Comparison of ENCODE assay signal across 26 cellular contexts in genomic region chr2:68708629-68709028, GRCh38.
"Had no signal": no experiment of that assay in that cellular context is flagged by ENCODE, and none has a peak within 500 bp of the region (broad histone marks: within the 10 kb centered on the region; RNA-seq: fewer than 3 reads in every experiment).

No MANE protein-coding gene starts in this region.

- H3K27me3 Mint-ChIP-seq: naive B cell; progenitor cell of endocrine pancreas; stimulated activated naive B cell treated with anti-CD40 and anti-IgM and Interleukin-4, amounts not matched to agents 10 μg/mL and 1 μg/mL and 100 μg/mL, for 72 hours; stimulated activated naive CD8-positive, alpha-beta T cell treated with anti-CD3 and anti-CD28 coated beads, Interleukin-15, amount 100 ng/mL, for 72 hours had no signal

- H3K9me3 ChIP-seq: left lung, neutrophil, right atrium auricular region, right lobe of liver, spleen, tibial nerve, uterus had no signal

- ATAC-seq: natural killer cell had no signal

- H3K9me3 Mint-ChIP-seq: immature natural killer cell; mesothelial cell of epicardium; naive B cell; natural killer cell; nephron progenitor cell; neural progenitor cell; stimulated activated naive CD8-positive, alpha-beta T cell treated with anti-CD3 and anti-CD28 coated beads, Interleukin-15, amount 100 ng/mL, for 72 hours; type B pancreatic cell had no signal

- H3K4me1 Mint-ChIP-seq: immature natural killer cell, mesothelial cell of epicardium, natural killer cell, nephron progenitor cell, neural progenitor cell had no signal

- H3K36me3 Mint-ChIP-seq: immature natural killer cell, mesothelial cell of epicardium, naive B cell, natural killer cell, neural progenitor cell, type B pancreatic cell had no signal

- H3K4me1 ChIP-seq: neural progenitor cell, right atrium auricular region, tibial nerve, uterus had no signal

- H3K36me3 ChIP-seq: left lung, neural progenitor cell, neutrophil, right atrium auricular region, right lobe of liver, spleen, tibial nerve, uterus had no signal

- H3K4me2 ChIP-seq: neural progenitor cell had no signal

- DNase-seq: kidney; left colon; left lung; naive B cell; natural killer cell; occipital lobe; right lobe of liver; spleen; stimulated activated CD4-positive, alpha-beta T cell treated with anti-CD3 and anti-CD28 coated beads, Interleukin-1b, Interleukin-23, amount 100 ng/mL, for 48 hours; stimulated activated CD4-positive, alpha-beta T cell treated with anti-CD3 and anti-CD28 coated beads, Interleukin-2, amount 100 ng/mL, for 48 hours; stimulated activated CD4-positive, alpha-beta T cell treated with anti-CD3 and anti-CD28 coated beads, Interleukin-4, amount 100 ng/mL, for 4 hours; stimulated activated CD8-positive, alpha-beta memory T cell treated with anti-CD3 and anti-CD28 coated beads, Interleukin-4, amount 100 ng/mL, for 48 hours; stimulated activated naive B cell treated with anti-CD40 and anti-IgM and Interleukin-4, amounts not matched to agents 10 μg/mL and 1 μg/mL and 100 μg/mL, for 72 hours; stimulated activated naive CD8-positive, alpha-beta T cell treated with anti-CD3 and anti-CD28 coated beads, Interleukin-15, amount 100 ng/mL, for 72 hours; uterus had no signal

- H3K4me3 ChIP-seq: left lung, lung, neural progenitor cell, right atrium auricular region, right lobe of liver, skin epidermis, spleen, tibial nerve, uterus had no signal

- H3K4me3 Mint-ChIP-seq: immature natural killer cell; mesothelial cell of epicardium; naive B cell; natural killer cell; nephron progenitor cell; neural progenitor cell; stimulated activated naive CD8-positive, alpha-beta T cell treated with anti-CD3 and anti-CD28 coated beads, Interleukin-15, amount 100 ng/mL, for 72 hours; type B pancreatic cell had no signal

- H3K27ac Mint-ChIP-seq: immature natural killer cell, mesothelial cell of epicardium, naive B cell, natural killer cell, nephron progenitor cell, neural progenitor cell, progenitor cell of endocrine pancreas, type B pancreatic cell had no signal

- H3K27ac ChIP-seq: left lung, neural progenitor cell, neutrophil, right atrium auricular region, right lobe of liver, skin epidermis, spleen, tibial nerve, uterus had no signal
